Comparison of ENCODE assay signal across 1 cellular context in the genomic region with DNA sequence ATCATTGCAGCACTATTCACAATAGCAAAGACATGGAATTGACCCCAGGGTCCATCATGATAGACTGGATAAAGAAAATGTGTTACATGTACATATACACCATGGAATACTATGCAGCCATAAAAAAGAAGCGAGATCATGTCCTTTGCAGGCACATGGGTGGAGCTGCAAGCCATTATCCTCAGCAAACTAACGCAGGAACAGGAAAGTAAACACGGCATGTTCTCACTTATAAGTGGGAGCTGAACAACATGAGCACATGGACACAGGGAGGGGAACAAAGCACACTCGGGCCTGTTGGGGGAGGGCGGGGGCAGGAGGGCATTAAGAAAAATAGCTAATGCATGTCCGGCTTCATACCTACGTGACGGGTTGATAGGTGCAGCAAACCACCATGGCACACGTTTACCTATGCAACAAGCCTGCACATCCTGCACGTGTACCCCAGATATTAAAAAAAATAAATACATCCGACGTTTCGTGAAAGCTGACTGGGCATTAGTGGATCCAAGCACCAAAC.
TF ChIP-seq lines count a peak whose summit lies in the region.

No MANE protein-coding gene starts in this region.

TF ChIP-seq in GM23338, 12 proteins besides CTCF, POLR2A, EP300 and RAD21:
- TF ChIP-seq ZNF462 (CRISPR knock-in tag; IDR thresholded peaks at IDR 0.05) (no peak), JUNB (IDR thresholded peaks at IDR 0.05; ENCODE audit: unreplicated experiment) (no peak), POLR2AphosphoS5 (IDR thresholded peaks at IDR 0.05; ENCODE audit: low read depth) (no peak), ZNF331 (CRISPR knock-in tag; IDR thresholded peaks at IDR 0.05; ENCODE audit: low read depth) (no peak), STAT1 (IDR thresholded peaks at IDR 0.05; ENCODE audit: unreplicated experiment) (no peak)
- TF ChIP-seq, protein P1, sequence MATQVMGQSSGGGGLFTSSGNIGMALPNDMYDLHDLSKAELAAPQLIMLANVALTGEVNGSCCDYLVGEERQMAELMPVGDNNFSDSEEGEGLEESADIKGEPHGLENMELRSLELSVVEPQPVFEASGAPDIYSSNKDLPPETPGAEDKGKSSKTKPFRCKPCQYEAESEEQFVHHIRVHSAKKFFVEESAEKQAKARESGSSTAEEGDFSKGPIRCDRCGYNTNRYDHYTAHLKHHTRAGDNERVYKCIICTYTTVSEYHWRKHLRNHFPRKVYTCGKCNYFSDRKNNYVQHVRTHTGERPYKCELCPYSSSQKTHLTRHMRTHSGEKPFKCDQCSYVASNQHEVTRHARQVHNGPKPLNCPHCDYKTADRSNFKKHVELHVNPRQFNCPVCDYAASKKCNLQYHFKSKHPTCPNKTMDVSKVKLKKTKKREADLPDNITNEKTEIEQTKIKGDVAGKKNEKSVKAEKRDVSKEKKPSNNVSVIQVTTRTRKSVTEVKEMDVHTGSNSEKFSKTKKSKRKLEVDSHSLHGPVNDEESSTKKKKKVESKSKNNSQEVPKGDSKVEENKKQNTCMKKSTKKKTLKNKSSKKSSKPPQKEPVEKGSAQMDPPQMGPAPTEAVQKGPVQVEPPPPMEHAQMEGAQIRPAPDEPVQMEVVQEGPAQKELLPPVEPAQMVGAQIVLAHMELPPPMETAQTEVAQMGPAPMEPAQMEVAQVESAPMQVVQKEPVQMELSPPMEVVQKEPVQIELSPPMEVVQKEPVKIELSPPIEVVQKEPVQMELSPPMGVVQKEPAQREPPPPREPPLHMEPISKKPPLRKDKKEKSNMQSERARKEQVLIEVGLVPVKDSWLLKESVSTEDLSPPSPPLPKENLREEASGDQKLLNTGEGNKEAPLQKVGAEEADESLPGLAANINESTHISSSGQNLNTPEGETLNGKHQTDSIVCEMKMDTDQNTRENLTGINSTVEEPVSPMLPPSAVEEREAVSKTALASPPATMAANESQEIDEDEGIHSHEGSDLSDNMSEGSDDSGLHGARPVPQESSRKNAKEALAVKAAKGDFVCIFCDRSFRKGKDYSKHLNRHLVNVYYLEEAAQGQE (IDR thresholded peaks at IDR 0.05; ENCODE audit: unreplicated experiment), result no peak
- TF ChIP-seq, protein P2, sequence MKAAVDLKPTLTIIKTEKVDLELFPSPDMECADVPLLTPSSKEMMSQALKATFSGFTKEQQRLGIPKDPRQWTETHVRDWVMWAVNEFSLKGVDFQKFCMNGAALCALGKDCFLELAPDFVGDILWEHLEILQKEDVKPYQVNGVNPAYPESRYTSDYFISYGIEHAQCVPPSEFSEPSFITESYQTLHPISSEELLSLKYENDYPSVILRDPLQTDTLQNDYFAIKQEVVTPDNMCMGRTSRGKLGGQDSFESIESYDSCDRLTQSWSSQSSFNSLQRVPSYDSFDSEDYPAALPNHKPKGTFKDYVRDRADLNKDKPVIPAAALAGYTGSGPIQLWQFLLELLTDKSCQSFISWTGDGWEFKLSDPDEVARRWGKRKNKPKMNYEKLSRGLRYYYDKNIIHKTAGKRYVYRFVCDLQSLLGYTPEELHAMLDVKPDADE (IDR thresholded peaks at IDR 0.05), result no peak
TF ChIP-seq in GM23338: peak in this region for 0.
